In the genomic region with DNA sequence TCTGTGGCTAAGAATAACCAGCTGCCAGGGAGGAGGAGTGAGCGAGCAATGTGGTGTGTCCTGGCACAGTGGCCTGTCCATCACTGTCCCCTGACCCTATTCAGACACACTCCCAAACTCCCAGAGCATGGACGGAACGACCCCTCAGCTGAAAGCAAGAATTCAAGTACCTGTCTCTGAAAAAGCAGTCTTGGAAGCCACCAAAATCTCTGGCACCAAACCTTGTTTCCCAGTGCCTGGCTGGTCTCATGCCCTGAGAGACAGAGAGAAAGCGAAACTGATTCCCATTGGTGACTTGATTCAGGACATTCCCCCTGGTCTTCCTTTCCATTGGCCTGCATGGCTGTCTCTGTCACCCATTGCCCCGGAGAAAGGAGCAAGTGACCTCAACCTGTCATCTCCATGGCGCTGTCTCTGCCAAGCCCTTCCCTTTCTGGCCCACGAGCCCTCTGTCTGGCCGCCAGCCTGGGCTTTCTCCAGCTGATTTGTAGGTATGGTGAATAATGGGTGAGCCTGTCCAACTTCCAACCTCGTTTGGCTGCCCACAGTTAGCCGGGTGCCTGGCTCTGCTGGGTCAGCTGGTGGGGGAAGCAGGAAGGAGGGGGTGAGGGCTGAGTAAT, we compare ENCODE assay signal across 8 cellular contexts. TPM values are rescaled to one million over a fixed set of nuclear protein-coding genes. Genes with fewer than 3 reads are reported as not detected.
DNase-seq lines count a peak whose midpoint lies in the region; ATAC-seq and TF ChIP-seq lines count a peak whose summit lies in the region.

A gene with protein sequence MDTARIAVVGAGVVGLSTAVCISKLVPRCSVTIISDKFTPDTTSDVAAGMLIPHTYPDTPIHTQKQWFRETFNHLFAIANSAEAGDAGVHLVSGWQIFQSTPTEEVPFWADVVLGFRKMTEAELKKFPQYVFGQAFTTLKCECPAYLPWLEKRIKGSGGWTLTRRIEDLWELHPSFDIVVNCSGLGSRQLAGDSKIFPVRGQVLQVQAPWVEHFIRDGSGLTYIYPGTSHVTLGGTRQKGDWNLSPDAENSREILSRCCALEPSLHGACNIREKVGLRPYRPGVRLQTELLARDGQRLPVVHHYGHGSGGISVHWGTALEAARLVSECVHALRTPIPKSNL (minus strand): TSS at position 279 of the 620 bp plus-strand sequence. CDS start 2,113 bp downstream, outside the sequence.

- TF ChIP-seq CTCF in fibroblast of villous mesenchyme (IDR thresholded peaks at IDR 0.05; ENCODE audit: insufficient read depth, low read depth, low read length) (no peak), osteoblast (IDR thresholded peaks at IDR 0.05; ENCODE audit: extremely low read depth, low read depth, low read length) (no peak)

- peak within 1 kb of the TSS; percentile 52 for H3K27ac ChIP-seq in osteoblast (ENCODE audit: low read depth, low read length)

- peaks cover 14% of the 10 kb centered on the region for H3K4me1 ChIP-seq in osteoblast (ENCODE audit: insufficient read depth, low read length)

- H3K4me3 ChIP-seq in fibroblast of villous mesenchyme (ENCODE audit: low read depth, low read length) = peak within 1 kb of the TSS; percentile 48
- peak within 1 kb of the TSS; percentile 72 for H3K4me3 ChIP-seq in osteoblast (ENCODE audit: insufficient read depth, low read length)

- peak within 1 kb of the TSS; percentile 95 for H2AFZ ChIP-seq in osteoblast (ENCODE audit: low read length)

- no peaks in the 10 kb centered on the region for H4K20me1 ChIP-seq in osteoblast (ENCODE audit: insufficient read depth, low read length)

- H3K9me3 ChIP-seq in osteoblast (ENCODE audit: low read depth, low read length) = no peaks in the 10 kb centered on the region

- peak; percentile 47 for ATAC-seq in GM19324 (IDR thresholded peaks at IDR 0.05; ENCODE audit: low FRiP score, unreplicated experiment)
- no peak for ATAC-seq in HG03025 (IDR thresholded peaks at IDR 0.05; ENCODE audit: low FRiP score, unreplicated experiment)
- ATAC-seq in HG02870 (IDR thresholded peaks at IDR 0.05; ENCODE audit: unreplicated experiment) = no peak

- peaks cover 2% of the 10 kb centered on the region for H3K27me3 ChIP-seq in osteoblast (ENCODE audit: insufficient read depth, low read length)

- no peaks in the 10 kb centered on the region for H3K79me2 ChIP-seq in osteoblast (ENCODE audit: insufficient read depth, low read length)

- DNase-seq in SK-N-DZ (ENCODE audit: low spot score) = peak; percentile 28
- DNase-seq in fibroblast of villous mesenchyme (ENCODE audit: low read depth) = peak; percentile 52
- no peak for DNase-seq in osteoblast (ENCODE audit: insufficient read length, low spot score, missing footprints)
- no peak for DNase-seq in stimulated activated CD4-positive, alpha-beta T cell treated with anti-CD3 and anti-CD28 coated beads, Interleukin-2, amount 100 ng/mL, for 48 hours
- no peak for DNase-seq in activated CD4-positive, CD25-positive, alpha-beta regulatory T cell (lab: John Stamatoyannopoulos, UW)

- H3K4me2 ChIP-seq in osteoblast (ENCODE audit: insufficient read depth, low read length) = peak within 1 kb of the TSS; percentile 93

- no peaks in the 10 kb centered on the region for H3K36me3 ChIP-seq in osteoblast (ENCODE audit: insufficient read depth, low read length)

RNA-seq across cellular contexts. Expression of the gene that starts here (rescaled TPM):
- 0.20 and 0.23 TPM in 2 replicates for polyA plus RNA-seq in SK-N-DZ (2014; cell fraction: cytosol; rRNA removed)
- polyA plus RNA-seq in SK-N-DZ (2014; cell fraction: nucleus; rRNA removed) = 0.72 TPM in 1 of 2 replicates, not detected in the other
- total RNA-seq in fibroblast of villous mesenchyme = 1.9 and 3.9 TPM in 2 replicates
- 3.6 and 5.9 TPM in 2 replicates for total RNA-seq in osteoblast

Comparison
In these comparisons a context has a peak if more than half of its experiments do, and no peak if none do; other contexts are left out.
1. DNase-seq: peak in SK-N-DZ (single experiment) and fibroblast of villous mesenchyme (single experiment); none in osteoblast (single experiment), stimulated activated CD4-positive, alpha-beta T cell treated with anti-CD3 and anti-CD28 coated beads, Interleukin-2, amount 100 ng/mL, for 48 hours (0 of 2) and activated CD4-positive, CD25-positive, alpha-beta regulatory T cell (0 of 4).